Comparison of ENCODE assay signal across 1 cellular context in the genomic region with DNA sequence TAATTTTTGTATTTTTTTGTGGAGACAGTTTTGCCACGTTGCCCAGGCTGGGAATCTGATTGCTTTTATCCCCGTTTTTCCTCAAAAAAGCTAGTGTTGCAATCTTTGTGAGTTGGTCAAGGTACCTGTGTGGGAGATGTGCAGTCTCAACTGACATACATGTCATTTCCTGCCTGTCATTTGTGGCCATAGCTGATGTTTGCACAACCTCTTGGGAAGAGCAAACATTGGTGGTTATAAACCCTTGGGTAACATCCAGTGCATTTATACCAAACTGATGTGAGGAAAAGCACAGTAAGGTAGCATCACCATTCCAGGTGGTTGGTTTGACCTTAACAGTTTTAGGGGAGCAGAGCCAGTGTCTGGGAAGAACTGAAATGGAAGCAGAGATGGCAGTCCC.
TF ChIP-seq lines count a peak whose summit lies in the region.

No MANE protein-coding gene starts in this region.

TF ChIP-seq in HepG2, 621 proteins besides CTCF, POLR2A, EP300 and RAD21 (continued from another document):
- TF ChIP-seq, protein P1, sequence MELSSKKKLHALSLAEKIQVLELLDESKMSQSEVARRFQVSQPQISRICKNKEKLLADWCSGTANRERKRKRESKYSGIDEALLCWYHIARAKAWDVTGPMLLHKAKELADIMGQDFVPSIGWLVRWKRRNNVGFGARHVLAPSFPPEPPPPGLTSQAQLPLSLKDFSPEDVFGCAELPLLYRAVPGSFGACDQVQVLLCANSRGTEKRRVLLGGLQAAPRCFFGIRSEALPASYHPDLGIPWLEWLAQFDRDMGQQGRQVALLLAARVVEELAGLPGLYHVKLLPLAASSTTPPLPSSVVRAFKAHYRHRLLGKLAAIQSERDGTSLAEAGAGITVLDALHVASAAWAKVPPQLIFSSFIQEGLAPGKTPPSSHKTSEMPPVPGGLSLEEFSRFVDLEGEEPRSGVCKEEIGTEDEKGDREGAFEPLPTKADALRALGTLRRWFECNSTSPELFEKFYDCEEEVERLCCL (CRISPR knock-in tag; IDR thresholded peaks at IDR 0.05; ENCODE audit: borderline replicate concordance), result no peak
- peak; percentile 24; the same call in 1 of the 2 replicates for TF ChIP-seq SALL1 (CRISPR knock-in tag; IDR thresholded peaks at IDR 0.05)
- TF ChIP-seq, protein P2, sequence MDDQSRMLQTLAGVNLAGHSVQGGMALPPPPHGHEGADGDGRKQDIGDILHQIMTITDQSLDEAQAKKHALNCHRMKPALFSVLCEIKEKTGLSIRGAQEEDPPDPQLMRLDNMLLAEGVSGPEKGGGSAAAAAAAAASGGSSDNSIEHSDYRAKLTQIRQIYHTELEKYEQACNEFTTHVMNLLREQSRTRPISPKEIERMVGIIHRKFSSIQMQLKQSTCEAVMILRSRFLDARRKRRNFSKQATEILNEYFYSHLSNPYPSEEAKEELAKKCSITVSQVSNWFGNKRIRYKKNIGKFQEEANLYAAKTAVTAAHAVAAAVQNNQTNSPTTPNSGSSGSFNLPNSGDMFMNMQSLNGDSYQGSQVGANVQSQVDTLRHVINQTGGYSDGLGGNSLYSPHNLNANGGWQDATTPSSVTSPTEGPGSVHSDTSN (CRISPR knock-in tag; IDR thresholded peaks at IDR 0.05; ENCODE audit: borderline replicate concordance), result no peak
- no peak for TF ChIP-seq ZBTB4 (CRISPR knock-in tag; IDR thresholded peaks at IDR 0.05; ENCODE audit: borderline replicate concordance)
- TF ChIP-seq ZMYM4 (CRISPR knock-in tag; IDR thresholded peaks at IDR 0.05), result no peak
- no peak for TF ChIP-seq MAZ (IDR thresholded peaks at IDR 0.05; ENCODE audit: borderline replicate concordance, low read depth, low read length)
- no peak for TF ChIP-seq MAZ (CRISPR knock-in tag; IDR thresholded peaks at IDR 0.05; ENCODE audit: low read depth)
- no peak for TF ChIP-seq JARID2 (CRISPR knock-in tag; IDR thresholded peaks at IDR 0.05; ENCODE audit: insufficient replicate concordance)
- no peak for TF ChIP-seq ZEB1 (IDR thresholded peaks at IDR 0.05; ENCODE audit: insufficient replicate concordance, low read depth)
- TF ChIP-seq, protein P3, sequence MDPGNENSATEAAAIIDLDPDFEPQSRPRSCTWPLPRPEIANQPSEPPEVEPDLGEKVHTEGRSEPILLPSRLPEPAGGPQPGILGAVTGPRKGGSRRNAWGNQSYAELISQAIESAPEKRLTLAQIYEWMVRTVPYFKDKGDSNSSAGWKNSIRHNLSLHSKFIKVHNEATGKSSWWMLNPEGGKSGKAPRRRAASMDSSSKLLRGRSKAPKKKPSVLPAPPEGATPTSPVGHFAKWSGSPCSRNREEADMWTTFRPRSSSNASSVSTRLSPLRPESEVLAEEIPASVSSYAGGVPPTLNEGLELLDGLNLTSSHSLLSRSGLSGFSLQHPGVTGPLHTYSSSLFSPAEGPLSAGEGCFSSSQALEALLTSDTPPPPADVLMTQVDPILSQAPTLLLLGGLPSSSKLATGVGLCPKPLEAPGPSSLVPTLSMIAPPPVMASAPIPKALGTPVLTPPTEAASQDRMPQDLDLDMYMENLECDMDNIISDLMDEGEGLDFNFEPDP (CRISPR knock-in tag; conservative IDR thresholded peaks at IDR 0.05), result no peak
- TF ChIP-seq, protein P4, sequence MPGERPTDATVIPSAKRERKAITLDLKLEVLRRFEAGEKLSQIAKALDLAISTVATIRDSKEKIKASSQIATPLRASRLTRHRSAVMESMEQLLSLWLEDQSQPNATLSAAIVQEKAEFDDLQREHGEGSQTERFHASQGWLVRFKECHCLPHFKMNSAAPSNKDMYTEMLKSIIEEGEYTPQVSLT (CRISPR knock-in tag; IDR thresholded peaks at IDR 0.05; ENCODE audit: borderline replicate concordance, low read depth), result no peak
- TF ChIP-seq, protein P5, sequence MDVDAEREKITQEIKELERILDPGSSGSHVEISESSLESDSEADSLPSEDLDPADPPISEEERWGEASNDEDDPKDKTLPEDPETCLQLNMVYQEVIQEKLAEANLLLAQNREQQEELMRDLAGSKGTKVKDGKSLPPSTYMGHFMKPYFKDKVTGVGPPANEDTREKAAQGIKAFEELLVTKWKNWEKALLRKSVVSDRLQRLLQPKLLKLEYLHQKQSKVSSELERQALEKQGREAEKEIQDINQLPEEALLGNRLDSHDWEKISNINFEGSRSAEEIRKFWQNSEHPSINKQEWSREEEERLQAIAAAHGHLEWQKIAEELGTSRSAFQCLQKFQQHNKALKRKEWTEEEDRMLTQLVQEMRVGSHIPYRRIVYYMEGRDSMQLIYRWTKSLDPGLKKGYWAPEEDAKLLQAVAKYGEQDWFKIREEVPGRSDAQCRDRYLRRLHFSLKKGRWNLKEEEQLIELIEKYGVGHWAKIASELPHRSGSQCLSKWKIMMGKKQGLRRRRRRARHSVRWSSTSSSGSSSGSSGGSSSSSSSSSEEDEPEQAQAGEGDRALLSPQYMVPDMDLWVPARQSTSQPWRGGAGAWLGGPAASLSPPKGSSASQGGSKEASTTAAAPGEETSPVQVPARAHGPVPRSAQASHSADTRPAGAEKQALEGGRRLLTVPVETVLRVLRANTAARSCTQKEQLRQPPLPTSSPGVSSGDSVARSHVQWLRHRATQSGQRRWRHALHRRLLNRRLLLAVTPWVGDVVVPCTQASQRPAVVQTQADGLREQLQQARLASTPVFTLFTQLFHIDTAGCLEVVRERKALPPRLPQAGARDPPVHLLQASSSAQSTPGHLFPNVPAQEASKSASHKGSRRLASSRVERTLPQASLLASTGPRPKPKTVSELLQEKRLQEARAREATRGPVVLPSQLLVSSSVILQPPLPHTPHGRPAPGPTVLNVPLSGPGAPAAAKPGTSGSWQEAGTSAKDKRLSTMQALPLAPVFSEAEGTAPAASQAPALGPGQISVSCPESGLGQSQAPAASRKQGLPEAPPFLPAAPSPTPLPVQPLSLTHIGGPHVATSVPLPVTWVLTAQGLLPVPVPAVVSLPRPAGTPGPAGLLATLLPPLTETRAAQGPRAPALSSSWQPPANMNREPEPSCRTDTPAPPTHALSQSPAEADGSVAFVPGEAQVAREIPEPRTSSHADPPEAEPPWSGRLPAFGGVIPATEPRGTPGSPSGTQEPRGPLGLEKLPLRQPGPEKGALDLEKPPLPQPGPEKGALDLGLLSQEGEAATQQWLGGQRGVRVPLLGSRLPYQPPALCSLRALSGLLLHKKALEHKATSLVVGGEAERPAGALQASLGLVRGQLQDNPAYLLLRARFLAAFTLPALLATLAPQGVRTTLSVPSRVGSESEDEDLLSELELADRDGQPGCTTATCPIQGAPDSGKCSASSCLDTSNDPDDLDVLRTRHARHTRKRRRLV (CRISPR knock-in tag; IDR thresholded peaks at IDR 0.05), result no peak
- no peak for TF ChIP-seq MAF1 (CRISPR knock-in tag; IDR thresholded peaks at IDR 0.05; ENCODE audit: borderline replicate concordance)
- TF ChIP-seq, protein P6, sequence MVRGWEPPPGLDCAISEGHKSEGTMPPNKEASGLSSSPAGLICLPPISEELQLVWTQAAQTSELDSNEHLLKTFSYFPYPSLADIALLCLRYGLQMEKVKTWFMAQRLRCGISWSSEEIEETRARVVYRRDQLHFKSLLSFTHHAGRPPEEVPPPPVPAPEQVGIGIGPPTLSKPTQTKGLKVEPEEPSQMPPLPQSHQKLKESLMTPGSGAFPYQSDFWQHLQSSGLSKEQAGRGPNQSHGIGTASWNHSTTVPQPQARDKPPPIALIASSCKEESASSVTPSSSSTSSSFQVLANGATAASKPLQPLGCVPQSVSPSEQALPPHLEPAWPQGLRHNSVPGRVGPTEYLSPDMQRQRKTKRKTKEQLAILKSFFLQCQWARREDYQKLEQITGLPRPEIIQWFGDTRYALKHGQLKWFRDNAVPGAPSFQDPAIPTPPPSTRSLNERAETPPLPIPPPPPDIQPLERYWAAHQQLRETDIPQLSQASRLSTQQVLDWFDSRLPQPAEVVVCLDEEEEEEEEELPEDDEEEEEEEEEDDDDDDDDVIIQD (CRISPR knock-in tag; IDR thresholded peaks at IDR 0.05; ENCODE audit: low read depth), result peak; percentile 47; the same call in 1 of the 2 replicates
- TF ChIP-seq, protein P7, sequence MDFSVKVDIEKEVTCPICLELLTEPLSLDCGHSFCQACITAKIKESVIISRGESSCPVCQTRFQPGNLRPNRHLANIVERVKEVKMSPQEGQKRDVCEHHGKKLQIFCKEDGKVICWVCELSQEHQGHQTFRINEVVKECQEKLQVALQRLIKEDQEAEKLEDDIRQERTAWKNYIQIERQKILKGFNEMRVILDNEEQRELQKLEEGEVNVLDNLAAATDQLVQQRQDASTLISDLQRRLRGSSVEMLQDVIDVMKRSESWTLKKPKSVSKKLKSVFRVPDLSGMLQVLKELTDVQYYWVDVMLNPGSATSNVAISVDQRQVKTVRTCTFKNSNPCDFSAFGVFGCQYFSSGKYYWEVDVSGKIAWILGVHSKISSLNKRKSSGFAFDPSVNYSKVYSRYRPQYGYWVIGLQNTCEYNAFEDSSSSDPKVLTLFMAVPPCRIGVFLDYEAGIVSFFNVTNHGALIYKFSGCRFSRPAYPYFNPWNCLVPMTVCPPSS (IDR thresholded peaks at IDR 0.05), result no peak
- TF ChIP-seq, protein P8, sequence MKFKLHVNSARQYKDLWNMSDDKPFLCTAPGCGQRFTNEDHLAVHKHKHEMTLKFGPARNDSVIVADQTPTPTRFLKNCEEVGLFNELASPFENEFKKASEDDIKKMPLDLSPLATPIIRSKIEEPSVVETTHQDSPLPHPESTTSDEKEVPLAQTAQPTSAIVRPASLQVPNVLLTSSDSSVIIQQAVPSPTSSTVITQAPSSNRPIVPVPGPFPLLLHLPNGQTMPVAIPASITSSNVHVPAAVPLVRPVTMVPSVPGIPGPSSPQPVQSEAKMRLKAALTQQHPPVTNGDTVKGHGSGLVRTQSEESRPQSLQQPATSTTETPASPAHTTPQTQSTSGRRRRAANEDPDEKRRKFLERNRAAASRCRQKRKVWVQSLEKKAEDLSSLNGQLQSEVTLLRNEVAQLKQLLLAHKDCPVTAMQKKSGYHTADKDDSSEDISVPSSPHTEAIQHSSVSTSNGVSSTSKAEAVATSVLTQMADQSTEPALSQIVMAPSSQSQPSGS (CRISPR knock-in tag; IDR thresholded peaks at IDR 0.05), result no peak
- TF ChIP-seq RARA (CRISPR knock-in tag; IDR thresholded peaks at IDR 0.05), result no peak
- TF ChIP-seq, protein P9, sequence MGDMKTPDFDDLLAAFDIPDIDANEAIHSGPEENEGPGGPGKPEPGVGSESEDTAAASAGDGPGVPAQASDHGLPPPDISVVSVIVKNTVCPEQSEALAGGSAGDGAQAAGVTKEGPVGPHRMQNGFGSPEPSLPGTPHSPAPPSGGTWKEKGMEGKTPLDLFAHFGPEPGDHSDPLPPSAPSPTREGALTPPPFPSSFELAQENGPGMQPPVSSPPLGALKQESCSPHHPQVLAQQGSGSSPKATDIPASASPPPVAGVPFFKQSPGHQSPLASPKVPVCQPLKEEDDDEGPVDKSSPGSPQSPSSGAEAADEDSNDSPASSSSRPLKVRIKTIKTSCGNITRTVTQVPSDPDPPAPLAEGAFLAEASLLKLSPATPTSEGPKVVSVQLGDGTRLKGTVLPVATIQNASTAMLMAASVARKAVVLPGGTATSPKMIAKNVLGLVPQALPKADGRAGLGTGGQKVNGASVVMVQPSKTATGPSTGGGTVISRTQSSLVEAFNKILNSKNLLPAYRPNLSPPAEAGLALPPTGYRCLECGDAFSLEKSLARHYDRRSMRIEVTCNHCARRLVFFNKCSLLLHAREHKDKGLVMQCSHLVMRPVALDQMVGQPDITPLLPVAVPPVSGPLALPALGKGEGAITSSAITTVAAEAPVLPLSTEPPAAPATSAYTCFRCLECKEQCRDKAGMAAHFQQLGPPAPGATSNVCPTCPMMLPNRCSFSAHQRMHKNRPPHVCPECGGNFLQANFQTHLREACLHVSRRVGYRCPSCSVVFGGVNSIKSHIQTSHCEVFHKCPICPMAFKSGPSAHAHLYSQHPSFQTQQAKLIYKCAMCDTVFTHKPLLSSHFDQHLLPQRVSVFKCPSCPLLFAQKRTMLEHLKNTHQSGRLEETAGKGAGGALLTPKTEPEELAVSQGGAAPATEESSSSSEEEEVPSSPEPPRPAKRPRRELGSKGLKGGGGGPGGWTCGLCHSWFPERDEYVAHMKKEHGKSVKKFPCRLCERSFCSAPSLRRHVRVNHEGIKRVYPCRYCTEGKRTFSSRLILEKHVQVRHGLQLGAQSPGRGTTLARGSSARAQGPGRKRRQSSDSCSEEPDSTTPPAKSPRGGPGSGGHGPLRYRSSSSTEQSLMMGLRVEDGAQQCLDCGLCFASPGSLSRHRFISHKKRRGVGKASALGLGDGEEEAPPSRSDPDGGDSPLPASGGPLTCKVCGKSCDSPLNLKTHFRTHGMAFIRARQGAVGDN (CRISPR knock-in tag; IDR thresholded peaks at IDR 0.05), result no peak
- TF ChIP-seq FOSL2 (CRISPR knock-in tag; IDR thresholded peaks at IDR 0.05), result peak; percentile 39; the same call in 1 of the 2 replicates
- TF ChIP-seq, protein P10, sequence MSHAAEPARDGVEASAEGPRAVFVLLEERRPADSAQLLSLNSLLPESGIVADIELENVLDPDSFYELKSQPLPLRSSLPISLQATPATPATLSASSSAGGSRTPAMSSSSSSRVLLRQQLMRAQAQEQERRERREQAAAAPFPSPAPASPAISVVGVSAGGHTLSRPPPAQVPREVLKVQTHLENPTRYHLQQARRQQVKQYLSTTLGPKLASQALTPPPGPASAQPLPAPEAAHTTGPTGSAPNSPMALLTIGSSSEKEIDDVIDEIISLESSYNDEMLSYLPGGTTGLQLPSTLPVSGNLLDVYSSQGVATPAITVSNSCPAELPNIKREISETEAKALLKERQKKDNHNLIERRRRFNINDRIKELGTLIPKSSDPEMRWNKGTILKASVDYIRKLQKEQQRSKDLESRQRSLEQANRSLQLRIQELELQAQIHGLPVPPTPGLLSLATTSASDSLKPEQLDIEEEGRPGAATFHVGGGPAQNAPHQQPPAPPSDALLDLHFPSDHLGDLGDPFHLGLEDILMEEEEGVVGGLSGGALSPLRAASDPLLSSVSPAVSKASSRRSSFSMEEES (CRISPR knock-in tag; IDR thresholded peaks at IDR 0.05), result no peak
- TF ChIP-seq HMG20A (CRISPR knock-in tag; IDR thresholded peaks at IDR 0.05; ENCODE audit: borderline replicate concordance), result no peak
- TF ChIP-seq PHF21A (CRISPR knock-in tag; IDR thresholded peaks at IDR 0.05), result no peak
- no peak for TF ChIP-seq NR2F6 (IDR thresholded peaks at IDR 0.05)
- TF ChIP-seq NR2F6 (CRISPR knock-in tag; IDR thresholded peaks at IDR 0.05), result no peak
- TF ChIP-seq GABPA (IDR thresholded peaks at IDR 0.05; ENCODE audit: low read depth, low read length), result no peak
- TF ChIP-seq GABPA (CRISPR knock-in tag; IDR thresholded peaks at IDR 0.05; ENCODE audit: low read depth), result peak; percentile 27; the same call in 1 of the 2 replicates
- no peak for TF ChIP-seq SMARCC2 (IDR thresholded peaks at IDR 0.05)
